Comparison of ENCODE assay signal across 17 cellular contexts in the genomic region with DNA sequence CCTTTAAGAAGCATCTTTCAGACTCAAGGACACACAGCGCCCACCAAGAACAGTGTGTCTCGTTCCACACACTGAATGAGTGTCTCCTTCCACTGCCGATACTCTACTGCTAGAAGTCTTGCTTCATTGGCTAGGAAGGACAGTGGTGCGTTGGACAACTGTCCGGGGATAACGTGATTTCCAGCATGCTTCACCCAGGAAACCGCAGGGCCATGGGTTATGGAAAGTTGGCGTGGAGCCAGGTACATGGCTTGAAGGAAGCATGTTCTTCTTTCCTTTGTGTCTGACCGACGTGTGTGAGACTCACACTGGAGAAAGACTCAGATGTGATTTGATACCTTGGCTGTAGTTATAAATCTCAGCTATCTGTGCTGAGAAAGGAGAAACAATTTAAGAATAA.
DNase-seq lines count a peak whose midpoint lies in the region; ATAC-seq, FAIRE-seq and TF ChIP-seq lines count a peak whose summit lies in the region.
"Had no signal": no experiment of that assay in that cellular context is flagged by ENCODE, and none has a peak within 500 bp of the region (broad histone marks: within the 10 kb centered on the region; RNA-seq: fewer than 3 reads in every experiment).

No MANE protein-coding gene starts in this region.

- no peak overlapping the region for H3K4me3 Mint-ChIP-seq in MCF 10A (ENCODE audit: unreplicated experiment)
- H3K4me3 Mint-ChIP-seq: activated naive CD4-positive, alpha-beta T cell treated with anti-CD3 and anti-CD28 coated beads, Interleukin-2, amount 10 ng/mL, durations not matched to agents 7 days and 5 days; neural crest cell; WTC11 had no signal

- intact Hi-C loops in MCF 10A (cut with micrococcal nuclease), result no loop called here
- intact Hi-C loops in mammary epithelial cell (cut with micrococcal nuclease), result no loop called here
- intact Hi-C loops in heart left ventricle (cut with DNase I), result no loop called here
- intact Hi-C loops in pancreas (cut with DNase I), result no loop called here
- intact Hi-C loops in aorta (cut with DNase I), result no loop called here

- peak; percentile 62 for DNase-seq in MCF 10A (ENCODE audit: unreplicated experiment)
- DNase-seq in mammary epithelial cell, result no peak
- DNase-seq in heart left ventricle, result peak; percentile 78 to 86 (median 83)
- peak in 2 of 6 donors; percentile 45 for DNase-seq in pancreas
- no peak for DNase-seq in aorta
- no peak for DNase-seq in NCI-H524 treated with DMSO at 0.1 percent for 48 hours (lab: John Stamatoyannopoulos, UW)
- no peak for DNase-seq in stimulated activated CD4-positive, alpha-beta T cell treated with anti-CD3 and anti-CD28 coated beads, Interleukin-2, amount 100 ng/mL, for 48 hours
- DNase-seq: activated naive CD4-positive, alpha-beta T cell treated with anti-CD3 and anti-CD28 coated beads, Interleukin-2, amount 10 ng/mL, durations not matched to agents 7 days and 5 days; central memory CD4-positive, alpha-beta T cell; head of caudate nucleus; lower lobe of right lung; NCI-H2227 treated with DMSO at 0.1 percent for 48 hours; spleen had no signal

- in situ Hi-C loops in mammary epithelial cell (cut with MboI; ENCODE audit: low sequenced_read_pairs in 2 of 2), result no loop called here

- no peak overlapping the region for H3K27ac Mint-ChIP-seq in MCF 10A (ENCODE audit: low read depth, unreplicated experiment)
- H3K27ac Mint-ChIP-seq: activated naive CD4-positive, alpha-beta T cell treated with anti-CD3 and anti-CD28 coated beads, Interleukin-2, amount 10 ng/mL, durations not matched to agents 7 days and 5 days; WTC11 had no signal

- H3K9me3 ChIP-seq in mammary epithelial cell (replicated peaks; ENCODE audit: insufficient read depth, low read length), result peaks cover 24% of the 10 kb centered on the region
- no peaks in the 10 kb centered on the region for H3K9me3 ChIP-seq in heart left ventricle
- no peaks in the 10 kb centered on the region for H3K9me3 ChIP-seq in pancreas
- H3K9me3 ChIP-seq in aorta (ENCODE audit: control insufficient read depth, low read length), result no peaks in the 10 kb centered on the region
- H3K9me3 ChIP-seq: lower lobe of right lung had no signal

- H3K27ac ChIP-seq in mammary epithelial cell (ENCODE audit: insufficient read depth, low read depth, low read length), result no peak overlapping the region
- peak overlapping the region in 6 of 12 donors; percentile 5 to 43 (median 14) for H3K27ac ChIP-seq in heart left ventricle
- no peak overlapping the region for H3K27ac ChIP-seq in pancreas
- H3K27ac ChIP-seq in aorta (ENCODE audit: low read depth in 1 of 2, low read length in 2 of 2), result no peak overlapping the region
- H3K27ac ChIP-seq: lower lobe of right lung, spleen had no signal

- no peak overlapping the region for H3K9ac ChIP-seq in mammary epithelial cell (ENCODE audit: insufficient read depth, low read length)

- H3K36me3 ChIP-seq in mammary epithelial cell (ENCODE audit: insufficient read depth, low read length) (no peaks in the 10 kb centered on the region), heart left ventricle (peaks cover 0 to 12% (median 0%) of the 10 kb centered on the region in 9 donors), pancreas (no peaks in the 10 kb centered on the region), aorta (ENCODE audit: control insufficient read depth in 1 of 2, insufficient read depth in 2 of 2, low read length in 1 of 2) (no peaks in the 10 kb centered on the region)
- H3K36me3 ChIP-seq: lower lobe of right lung, spleen had no signal

- no peak for TF ChIP-seq CTCF in MCF 10A (IDR thresholded peaks at IDR 0.05; ENCODE audit: unreplicated experiment)
- TF ChIP-seq CTCF in mammary epithelial cell (conservative IDR thresholded peaks at IDR 0.05 in 1 of 2, IDR thresholded peaks at IDR 0.05 in 1 of 2; ENCODE audit: extremely low read depth in 1 of 2, insufficient read depth in 1 of 2, low read depth in 1 of 2, low read length in 2 of 2), result no peak
- TF ChIP-seq CTCF in heart left ventricle (IDR thresholded peaks at IDR 0.05), result no peak
- TF ChIP-seq CTCF in pancreas (IDR thresholded peaks at IDR 0.05), result no peak

- no peak for FAIRE-seq in pancreas (lab: Jason Lieb, UNC)
- FAIRE-seq: H1 had no signal

- H3K27me3 Mint-ChIP-seq in MCF 10A (ENCODE audit: insufficient read depth, unreplicated experiment), result peaks cover 61% of the 10 kb centered on the region

- H3K4me1 Mint-ChIP-seq in MCF 10A (ENCODE audit: insufficient read depth, unreplicated experiment), result no peaks in the 10 kb centered on the region
- H3K4me1 Mint-ChIP-seq: activated naive CD4-positive, alpha-beta T cell treated with anti-CD3 and anti-CD28 coated beads, Interleukin-2, amount 10 ng/mL, durations not matched to agents 7 days and 5 days; neural crest cell had no signal

- H3K79me2 ChIP-seq in mammary epithelial cell (ENCODE audit: insufficient read depth, low read length), result no peaks in the 10 kb centered on the region

- TF ChIP-seq POLR2A in heart left ventricle (IDR thresholded peaks at IDR 0.05), result no peak

- BruUV-seq in MCF 10A (replicated peaks; lab: Mats Ljungman, UMichigan), result no TSS peak
- BruUV-seq in mammary epithelial cell (replicated peaks; lab: Mats Ljungman, UMichigan), result no TSS peak

- POLR2A ChIA-PET in MCF 10A (lab: Yijun Ruan, JAX), result no interaction called here

- H3K36me3 Mint-ChIP-seq in MCF 10A (ENCODE audit: insufficient read depth, unreplicated experiment), result no peaks in the 10 kb centered on the region
- H3K36me3 Mint-ChIP-seq: activated naive CD4-positive, alpha-beta T cell treated with anti-CD3 and anti-CD28 coated beads, Interleukin-2, amount 10 ng/mL, durations not matched to agents 7 days and 5 days; WTC11 had no signal

- CTCF ChIA-PET in MCF 10A (lab: Yijun Ruan, JAX) (no interaction called here), mammary epithelial cell (lab: Charles Lee; ENCODE audit: low non-redundant PET) (no interaction called here)

- 38% methylated on average over 10 of the region's 10 CpGs for WGBS in mammary epithelial cell (ENCODE audit: low coverage, missing lambda C conversion rate)
- 32 to 39% (median 34%) methylated on average over 10 of the region's 10 CpGs for WGBS in heart left ventricle, 4 donors
- 32 to 42% methylated on average over 10 of the region's 10 CpGs for WGBS in pancreas, 2 donors
- 26 to 29% methylated on average over 10 of the region's 10 CpGs for WGBS in aorta, 2 donors

- no peak overlapping the region for H2AFZ ChIP-seq in mammary epithelial cell (ENCODE audit: low read depth, low read length)

- ATAC-seq in heart left ventricle (peak; percentile 73 to 84 (median 80)), pancreas (peak in 3 of 4 donors; percentile 38 to 54 (median 46)), aorta (ENCODE audit: low FRiP score) (peak; percentile 36), HG03025 (IDR thresholded peaks at IDR 0.05; ENCODE audit: low FRiP score, unreplicated experiment) (no peak)
- ATAC-seq: WTC11 had no signal

- dilution Hi-C loops in mammary epithelial cell (cut with HindIII; ENCODE audit: low sequenced_read_pairs), result no loop called here

- no peak overlapping the region for H3K4me2 ChIP-seq in mammary epithelial cell (ENCODE audit: insufficient read depth, low read depth, low read length)

- H3K4me3 ChIP-seq in mammary epithelial cell (replicated peaks in 1 of 3; ENCODE audit: insufficient read depth in 1 of 3, low read depth in 2 of 3, low read length in 3 of 3) (no peak overlapping the region), heart left ventricle (no peak overlapping the region), pancreas (no peak overlapping the region), aorta (ENCODE audit: low read length in 2 of 2) (no peak overlapping the region)
- H3K4me3 ChIP-seq: lower lobe of right lung, spleen had no signal

- no peaks in the 10 kb centered on the region for H3K27me3 ChIP-seq in mammary epithelial cell (ENCODE audit: insufficient read depth, low read length)
- peaks cover 0 to 4% (median 0%) of the 10 kb centered on the region in 9 donors for H3K27me3 ChIP-seq in heart left ventricle
- no peaks in the 10 kb centered on the region for H3K27me3 ChIP-seq in pancreas
- no peaks in the 10 kb centered on the region for H3K27me3 ChIP-seq in aorta (ENCODE audit: control insufficient read depth in 1 of 2, insufficient read depth in 2 of 2, low read length in 1 of 2)

- H3K4me1 ChIP-seq in mammary epithelial cell (ENCODE audit: insufficient read depth, low read length) (no peaks in the 10 kb centered on the region), heart left ventricle (peaks cover 0 to 15% (median 0%) of the 10 kb centered on the region in 12 donors), pancreas (no peaks in the 10 kb centered on the region), aorta (ENCODE audit: control insufficient read depth in 1 of 2, insufficient read depth in 2 of 2, low read length in 2 of 2) (no peaks in the 10 kb centered on the region)
- H3K4me1 ChIP-seq: lower lobe of right lung, spleen had no signal

- H4K20me1 ChIP-seq in mammary epithelial cell (ENCODE audit: insufficient read depth, low read length), result no peaks in the 10 kb centered on the region

- no peaks in the 10 kb centered on the region for H3K9me3 Mint-ChIP-seq in MCF 10A (ENCODE audit: unreplicated experiment)
- H3K9me3 Mint-ChIP-seq: activated naive CD4-positive, alpha-beta T cell treated with anti-CD3 and anti-CD28 coated beads, Interleukin-2, amount 10 ng/mL, durations not matched to agents 7 days and 5 days; neural crest cell; WTC11 had no signal

Comparison
In these comparisons a context has a peak if more than half of its experiments do, and no peak if none do; other contexts are left out.
1. DNase-seq: peak in MCF 10A (single experiment) and heart left ventricle (5 of 5); none in mammary epithelial cell (single experiment), aorta (0 of 2), NCI-H524 treated with DMSO at 0.1 percent for 48 hours (single experiment) and stimulated activated CD4-positive, alpha-beta T cell treated with anti-CD3 and anti-CD28 coated beads, Interleukin-2, amount 100 ng/mL, for 48 hours (0 of 2).